8 cellular contexts compared by ENCODE assay signal in genomic region chr15:64989331-64990167, GRCh38. TPM values are rescaled to one million over a fixed set of nuclear protein-coding genes. Genes with fewer than 3 reads are reported as not detected.
DNase-seq lines count a peak whose midpoint lies in the region; ATAC-seq and TF ChIP-seq lines count a peak whose summit lies in the region.

TSS of gene SPG21 (minus strand) at chr15:64989914. CDS start at chr15:64983569, 6,345 bp downstream.

- peaks cover 8 to 10% of the 10 kb centered on the region in 2 experiments; a peak in 3 of 4 replicates for H3K4me1 ChIP-seq in SK-N-SH (ENCODE audit: control insufficient read depth in 1 of 2, insufficient read depth in 2 of 2, low read depth in 1 of 2, low read length in 1 of 2)

- H3K27me3 ChIP-seq in SK-N-SH (ENCODE audit: insufficient read depth), result no peaks in the 10 kb centered on the region

- peak within 1 kb of the TSS; percentile 84 to 90 for H3K27ac ChIP-seq in SK-N-SH (ENCODE audit: low read depth in 2 of 2, low read length in 1 of 2)

- H4K20me1 ChIP-seq in SK-N-SH (ENCODE audit: insufficient read depth), result no peaks in the 10 kb centered on the region

- no peaks in the 10 kb centered on the region for H3K9me3 ChIP-seq in SK-N-SH

- H3K4me2 ChIP-seq in SK-N-SH, result peak within 1 kb of the TSS; percentile 89

- peak; percentile 97 for ATAC-seq in HG02610 (IDR thresholded peaks at IDR 0.05; ENCODE audit: unreplicated experiment)

- CTCF ChIA-PET in GM10248 (lab: Yijun Ruan, JAX) (interaction anchor here (1.3 to 1.9 kb wide), 3 partner anchors 13 to 44 kb away, joined by 3 to 4 read pairs (median 3); no protein-coding TSS in a partner anchor), SK-N-SH (lab: Yijun Ruan, JAX) (interaction anchor here (0.6 to 0.7 kb wide), 2 partner anchors 16 to 112 kb away, joined by 3 read pairs; no protein-coding TSS in a partner anchor)

- POLR2A ChIA-PET in GM10248 (lab: Yijun Ruan, JAX) (interaction anchor here (0.6 kb wide), 2 partner anchors 196 to 557 kb away, joined by 3 to 5 read pairs; partner anchors contain the start of gene CLPX), SK-N-SH (lab: Yijun Ruan, JAX) (interaction anchor here (0.8 to 1.3 kb wide), 3 partner anchors 149 to 164 kb away, joined by 3 to 4 read pairs (median 4); partner anchors contain the start of gene PIF1)

- WGBS in SK-N-SH (ENCODE audit: low lambda C conversion rate), result 2% methylated on average over 44 of the region's 78 CpGs

- H3K79me2 ChIP-seq in SK-N-SH (ENCODE audit: insufficient read depth), result peaks cover 49% of the 10 kb centered on the region

- no peak for TF ChIP-seq RAD21 in SK-N-SH (IDR thresholded peaks at IDR 0.05; ENCODE audit: low read length)

- no peaks in the 10 kb centered on the region for H3K36me3 ChIP-seq in SK-N-SH (replicated peaks in 1 of 2; ENCODE audit: control insufficient read depth in 1 of 2, insufficient read depth in 2 of 2, low read length in 1 of 2)

- H2AFZ ChIP-seq in SK-N-SH (ENCODE audit: low read depth), result peak within 1 kb of the TSS; percentile 98

- H3K9me2 ChIP-seq in SK-N-SH, result no peaks in the 10 kb centered on the region

- TF ChIP-seq EP300 in SK-N-SH (IDR thresholded peaks at IDR 0.05; ENCODE audit: borderline replicate concordance in 1 of 2, low read depth in 1 of 2, low read length in 1 of 2), result no peak

- no peak for TF ChIP-seq CTCF in GM10248 (IDR thresholded peaks at IDR 0.05; ENCODE audit: control extremely low read depth, extremely low read depth, low read depth, missing control alignments)
- TF ChIP-seq CTCF in SK-N-SH (IDR thresholded peaks at IDR 0.05), result no peak

- DNase-seq in GM10248 (ENCODE audit: extremely low spot score) (peak; percentile 97), NCI-H1092 (lab: John Stamatoyannopoulos, UW) (peak; percentile 79), SK-N-SH (peak; percentile 98), globus pallidus (ENCODE audit: low spot score) (peak; percentile 91), nucleus accumbens (lab: John Stamatoyannopoulos, UW) (peak; percentile 46 to 95 (median 86)), superior temporal gyrus (ENCODE audit: extremely low spot score) (peak; percentile 90)
- DNase-seq in activated naive CD4-positive, alpha-beta T cell treated with anti-CD3 and anti-CD28 coated beads, Interleukin-2, amount 50 U/mL, for 16 hours, result peak; percentile 90

- H3F3A ChIP-seq in SK-N-SH (replicated peaks; ENCODE audit: insufficient read depth), result peaks cover 8% of the 10 kb centered on the region

- H3K4me3 ChIP-seq in SK-N-SH (ENCODE audit: low read depth in 2 of 2, low read length in 1 of 2), result peak within 1 kb of the TSS; percentile 80 to 94

- H3K9ac ChIP-seq in SK-N-SH, result peak within 1 kb of the TSS; percentile 94

TF ChIP-seq in SK-N-SH, 30 proteins besides CTCF, POLR2A, EP300 and RAD21 (continues in another document):
- TF ChIP-seq USF2 (IDR thresholded peaks at IDR 0.05; ENCODE audit: borderline replicate concordance, low read depth, low read length) (peak; percentile 87), PBX3 (IDR thresholded peaks at IDR 0.05) (no peak), JUND (IDR thresholded peaks at IDR 0.05) (no peak), NFIC (IDR thresholded peaks at IDR 0.05; ENCODE audit: borderline replicate concordance) (no peak), YY1 (IDR thresholded peaks at IDR 0.05; ENCODE audit: low read depth) (no peak), IRF3 (IDR thresholded peaks at IDR 0.05; ENCODE audit: low read depth, low read length) (no peak), RCOR1 (IDR thresholded peaks at IDR 0.05; ENCODE audit: low read length) (no peak; the same call in none of the 2 replicates), GATA2 (CRISPR knock-in tag; IDR thresholded peaks at IDR 0.05) (no peak), CHD2 (IDR thresholded peaks at IDR 0.05; ENCODE audit: low read length, partially characterized antibody) (peak; percentile 97), RFX5 (IDR thresholded peaks at IDR 0.05; ENCODE audit: low read length) (no peak), FOXM1 (IDR thresholded peaks at IDR 0.05; ENCODE audit: low read depth) (no peak), SIN3A (IDR thresholded peaks at IDR 0.05; ENCODE audit: borderline replicate concordance, low read depth, low read length) (peak; percentile 67; the same call in 1 of the 2 replicates), RXRA (IDR thresholded peaks at IDR 0.05; ENCODE audit: borderline replicate concordance, low read depth) (peak; percentile 21; the same call in 1 of the 2 replicates), MAX (IDR thresholded peaks at IDR 0.05; ENCODE audit: low read depth) (peak; percentile 72), USF1 (IDR thresholded peaks at IDR 0.05; ENCODE audit: borderline replicate concordance, low read depth) (peak; percentile 93), MEF2A (IDR thresholded peaks at IDR 0.05; ENCODE audit: borderline replicate concordance, low read depth) (no peak), FOXJ3 (CRISPR knock-in tag; IDR thresholded peaks at IDR 0.05) (no peak; the same call in 1 of the 2 replicates), ELF1 (IDR thresholded peaks at IDR 0.05) (peak; percentile 96), TAF1 (IDR thresholded peaks at IDR 0.05; ENCODE audit: borderline replicate concordance, low read depth, low read length) (peak; percentile 63; the same call in 1 of the 2 replicates), POLR2AphosphoS5 (IDR thresholded peaks at IDR 0.05; ENCODE audit: low read depth, low read length) (peak; percentile 92), GABPA (IDR thresholded peaks at IDR 0.05; ENCODE audit: low read depth) (no peak; the same call in 1 of the 2 replicates), SMC3 (IDR thresholded peaks at IDR 0.05; ENCODE audit: low read depth, low read length) (no peak), FOSL2 (IDR thresholded peaks at IDR 0.05; ENCODE audit: borderline replicate concordance, low read depth) (no peak), TCF12 (IDR thresholded peaks at IDR 0.05) (peak; percentile 3; the same call in 1 of the 2 replicates), EZH2phosphoT487 (IDR thresholded peaks at IDR 0.05; ENCODE audit: borderline replicate concordance, low read depth) (no peak)

RNA-seq across cellular contexts. Expression of gene SPG21, which starts in this region (rescaled TPM):
- 56.5 and 57.1 TPM in 2 replicates for polyA plus RNA-seq in SK-N-SH (2012; rRNA removed)
- polyA plus RNA-seq in SK-N-SH (2012; cell fraction: cytosol; rRNA removed), result 70.2 and 70.8 TPM in 2 replicates
- 27.5 and 39.7 TPM in 2 replicates for polyA plus RNA-seq in SK-N-SH (2012; cell fraction: nucleus; rRNA removed)

Comparison
In these comparisons a context has a peak if more than half of its experiments do, and no peak if none do; other contexts are left out.
1. Peak in every context shown above with its lines: DNase-seq, ATAC-seq, H3K4me3 ChIP-seq and H3K27ac ChIP-seq.